Comparison of ENCODE assay signal across 8 cellular contexts in genomic region chr17:78381601-78382168, GRCh38.
DNase-seq lines count a peak whose midpoint lies in the region; ATAC-seq, FAIRE-seq and TF ChIP-seq lines count a peak whose summit lies in the region.

No MANE protein-coding gene starts in this region.

- peak overlapping the region; percentile 46 to 58 for H3K27ac ChIP-seq in coronary artery
- H3K27ac ChIP-seq in parathyroid adenoma, result peak overlapping the region; percentile 2

- no peaks in the 10 kb centered on the region for H3K27me3 ChIP-seq in parathyroid adenoma (ENCODE audit: control insufficient read depth, insufficient read depth, low read length)

- H2AFZ ChIP-seq in parathyroid adenoma, result no peak overlapping the region

- no peak overlapping the region for H3K9ac ChIP-seq in parathyroid adenoma

- H3K79me2 ChIP-seq in parathyroid adenoma, result peaks cover 46% of the 10 kb centered on the region

- FAIRE-seq in GM19239 (lab: Jason Lieb, UNC), result peak; percentile 85

- H3K36me3 ChIP-seq in parathyroid adenoma (ENCODE audit: control insufficient read depth, insufficient read depth, low read length), result no peaks in the 10 kb centered on the region

- no peak overlapping the region for H3K4me3 ChIP-seq in coronary artery
- no peak overlapping the region for H3K4me3 ChIP-seq in parathyroid adenoma (ENCODE audit: low read depth, low read length)

- no peak overlapping the region for H3K4me2 ChIP-seq in parathyroid adenoma (ENCODE audit: low read length)

- no peak for TF ChIP-seq CTCF in coronary artery (IDR thresholded peaks at IDR 0.05)
- no peak for TF ChIP-seq CTCF in parathyroid adenoma (IDR thresholded peaks at IDR 0.05)

- H3K4me1 ChIP-seq in parathyroid adenoma, result peaks cover 13% of the 10 kb centered on the region

- H3K9me3 ChIP-seq in parathyroid adenoma (ENCODE audit: control insufficient read depth, low read length), result no peaks in the 10 kb centered on the region

- ATAC-seq in GM19397 (IDR thresholded peaks at IDR 0.05; ENCODE audit: unreplicated experiment), result no peak

- DNase-seq in GM19239 (ENCODE audit: insufficient read length, low spot score) (no peak), T-helper 1 cell (peak in 3 of 5 donors; percentile 29 to 86 (median 42)), coronary artery (ENCODE audit: low spot score) (no peak), superior temporal gyrus (ENCODE audit: extremely low spot score) (no peak), AG20443 (ENCODE audit: low spot score) (no peak), NCI-H187 (lab: John Stamatoyannopoulos, UW) (no peak)

Comparison
In these comparisons a context has a peak if more than half of its experiments do, and no peak if none do; other contexts are left out.
1. DNase-seq: peak in T-helper 1 cell (3 of 5); none in GM19239 (single experiment), coronary artery (single experiment), superior temporal gyrus (single experiment), AG20443 (single experiment) and NCI-H187 (0 of 2).